In genomic region chr15:59492389-59493377, GRCh38 we compare ENCODE assay signal across 8 cellular contexts. TPM values are rescaled to one million over a fixed set of nuclear protein-coding genes. Genes with fewer than 3 reads are reported as not detected.
A peak's percentile ranks its signal among the peaks of the same experiment; 100 is the strongest.
DNase-seq lines count a peak whose midpoint lies in the region; ATAC-seq, FAIRE-seq and TF ChIP-seq lines count a peak whose summit lies in the region.

No MANE protein-coding gene starts in this region.

- WGBS in HepG2 (ENCODE audit: low lambda C conversion rate): 7% methylated on average over 11 of the region's 11 CpGs

- TF ChIP-seq EP300 in HepG2 (IDR thresholded peaks at IDR 0.05; ENCODE audit: low read depth in 2 of 2, low read length in 2 of 2): no peak
- TF ChIP-seq EP300 in HepG2 (CRISPR knock-in tag; IDR thresholded peaks at IDR 0.05; ENCODE audit: borderline replicate concordance): no peak

- CTCF ChIA-PET in AG04449 (lab: Yijun Ruan, JAX) (interaction anchor here (0.8 to 4.7 kb wide), 26 partner anchors 9 to 1264 kb away, joined by 3 to 32 read pairs (median 4); no protein-coding TSS in a partner anchor), HepG2 (lab: Yijun Ruan, JAX; ENCODE audit: low intra/inter-chr PET ratio, low total read pairs) (interaction anchor here (1.6 to 2.9 kb wide), 6 partner anchors 245 to 535 kb away, joined by 8 to 18 read pairs (median 12); no protein-coding TSS in a partner anchor)

- H2AFZ ChIP-seq in HepG2 (ENCODE audit: low read length): no peak overlapping the region

- no peaks in the 10 kb centered on the region; the same call in 1 of the 2 replicates for H3K9me3 ChIP-seq in HepG2 (ENCODE audit: low read length)

- DNase-seq in AG04449 (ENCODE audit: low read depth, low spot score) (peak; percentile 7), NCI-H345 (lab: John Stamatoyannopoulos, UW) (peak; percentile 51), choroid plexus epithelial cell (ENCODE audit: low read depth) (peak; percentile 80), HepG2 (ENCODE audit: low spot score) (peak; percentile 65)
- peak; percentile 24 for DNase-seq in activated CD4-positive, alpha-beta T cell treated with anti-CD3 and anti-CD28 coated beads for 1 hour
- DNase-seq in stimulated activated CD4-positive, alpha-beta T cell treated with anti-CD3 and anti-CD28 coated beads, Interleukin-4, amount 100 ng/mL, for 1 hour: peak; percentile 45

- no TSS peak for BruUV-seq in HepG2 (replicated peaks; lab: Mats Ljungman, UMichigan)

- TF ChIP-seq POLR2A in HepG2 (IDR thresholded peaks at IDR 0.05; ENCODE audit: insufficient read depth in 1 of 2, low read depth in 2 of 2, low read length in 2 of 2): no peak

- FAIRE-seq in HepG2 (lab: Jason Lieb, UNC): peak; percentile 90

- in situ Hi-C loops in HepG2 (cut with HindIII; ENCODE audit: extremely low pct_ligation_motif_present, low pct_unique_long_range_greater_than_20kb): loop anchor here (5.0 to 25.0 kb wide), 4 partner anchors 325 to 1255 kb away; partner anchors contain the start of gene RNF111

- H4K20me1 ChIP-seq in HepG2 (ENCODE audit: insufficient read depth, low read length): no peaks in the 10 kb centered on the region

- H3K4me2 ChIP-seq in HepG2 (ENCODE audit: low read depth, low read length): peak overlapping the region; percentile 51

- TF ChIP-seq CTCF in AG04449 (IDR thresholded peaks at IDR 0.05; ENCODE audit: insufficient read depth, low read length, missing control alignments) (peak; percentile 76), choroid plexus epithelial cell (conservative IDR thresholded peaks at IDR 0.05; ENCODE audit: low read depth, low read length) (peak; percentile 93), HepG2 (CRISPR knock-in tag; IDR thresholded peaks at IDR 0.05) (peak; percentile 93)

- no peak overlapping the region for H3K27ac ChIP-seq in HepG2 (ENCODE audit: extremely low read length, insufficient read depth, low read length)

- H3K4me1 ChIP-seq in HepG2 (ENCODE audit: insufficient read depth, low read length): peaks cover 12% of the 10 kb centered on the region; the same call in 1 of the 2 replicates

- TF ChIP-seq RAD21 in HepG2 (CRISPR knock-in tag; IDR thresholded peaks at IDR 0.05): peak; percentile 90

- H3K79me2 ChIP-seq in HepG2 (ENCODE audit: insufficient read depth, low read length): no peaks in the 10 kb centered on the region

- H3K9ac ChIP-seq in HepG2 (ENCODE audit: insufficient read depth, low read depth, low read length): no peak overlapping the region

- 0 out of 5 replicates have a peak, but pooled peaks cover 0 to 3% of the 10 kb centered on the region in 2 experiments for H3K27me3 ChIP-seq in HepG2 (ENCODE audit: control insufficient read depth in 1 of 2, insufficient read depth in 2 of 2, low read length in 2 of 2)

- no peak overlapping the region for H3K4me3 ChIP-seq in AG04449 (ENCODE audit: low read depth, low read length)
- H3K4me3 ChIP-seq in choroid plexus epithelial cell (ENCODE audit: low read depth, low read length): no peak overlapping the region
- H3K4me3 ChIP-seq in HepG2 (replicated peaks in 1 of 3; ENCODE audit: insufficient read depth in 1 of 3, low read depth in 2 of 3, low read length in 3 of 3): no peak overlapping the region; a peak in 1 of 6 replicates

- intact Hi-C loops in HepG2 (cut with micrococcal nuclease; ENCODE audit: unreplicated experiment): loop anchor here (1.0 to 5.0 kb wide), 5 partner anchors 120 to 535 kb away; partner anchors contain the start of gene MYO1E

- no peaks in the 10 kb centered on the region for H3K36me3 ChIP-seq in HepG2 (replicated peaks in 1 of 2; ENCODE audit: control insufficient read depth in 1 of 2, insufficient read depth in 2 of 2, low read length in 2 of 2)

- POLR2A ChIA-PET in AG04449 (lab: Yijun Ruan, JAX) (no interaction called here), HepG2 (lab: Yijun Ruan, JAX) (no interaction called here)

- ATAC-seq in GM21717 (IDR thresholded peaks at IDR 0.05; ENCODE audit: unreplicated experiment) (peak; percentile 50), HepG2 (peak; percentile 95), HG03342 (IDR thresholded peaks at IDR 0.05; ENCODE audit: unreplicated experiment) (no peak)

TF ChIP-seq in HepG2, 621 proteins besides CTCF, POLR2A, EP300 and RAD21 (continues in another document):
- no peak for TF ChIP-seq MAFK (conservative IDR thresholded peaks at IDR 0.05 in 1 of 2, IDR thresholded peaks at IDR 0.05 in 1 of 2; ENCODE audit: low read length in 2 of 2)
- TF ChIP-seq MIXL1 (CRISPR knock-in tag; IDR thresholded peaks at IDR 0.05): peak; percentile 64; the same call in 1 of the 2 replicates
- TF ChIP-seq ZFP82 (CRISPR knock-in tag; IDR thresholded peaks at IDR 0.05; ENCODE audit: borderline replicate concordance): no peak
- TF ChIP-seq HOXA5 (CRISPR knock-in tag; IDR thresholded peaks at IDR 0.05): 0 out of 2 replicates have a peak, but pooled peaks have one; percentile 37
- TF ChIP-seq ZNF772 (CRISPR knock-in tag; IDR thresholded peaks at IDR 0.05): no peak
- TF ChIP-seq ISL2 (CRISPR knock-in tag; IDR thresholded peaks at IDR 0.05): 0 out of 2 replicates have a peak, but pooled peaks have one; percentile 25
- no peak for TF ChIP-seq ZNF431 (CRISPR knock-in tag; IDR thresholded peaks at IDR 0.05; ENCODE audit: borderline replicate concordance, low read depth)
- TF ChIP-seq HIVEP1 (CRISPR knock-in tag; IDR thresholded peaks at IDR 0.05): no peak
- no peak for TF ChIP-seq PBX3 (CRISPR knock-in tag; IDR thresholded peaks at IDR 0.05; ENCODE audit: borderline replicate concordance)
- TF ChIP-seq THAP7 (CRISPR knock-in tag; IDR thresholded peaks at IDR 0.05): no peak
- TF ChIP-seq ERF (CRISPR knock-in tag; IDR thresholded peaks at IDR 0.05): peak; percentile 55; the same call in 1 of the 2 replicates
- no peak for TF ChIP-seq MXD4 (CRISPR knock-in tag; IDR thresholded peaks at IDR 0.05)
- 0 out of 2 replicates have a peak, but pooled peaks have one; percentile 39 for TF ChIP-seq THAP11 (CRISPR knock-in tag; IDR thresholded peaks at IDR 0.05)
- no peak for TF ChIP-seq GRHL1 (CRISPR knock-in tag; conservative IDR thresholded peaks at IDR 0.05)

RNA-seq across cellular contexts. Expression of gene FAM81A, which starts 54.7 kb away (rescaled TPM):
- total RNA-seq in HepG2 (2016; rRNA removed; fragmentation: Illumina TruSeq; extraction: Trizol): 0.09 and 0.18 TPM in 2 replicates
- 0.09 and 0.81 TPM in 2 replicates for total RNA-seq in HepG2 (2016; cell fraction: cytosol; rRNA removed; fragmentation: Illumina TruSeq; extraction: Trizol; ENCODE audit: low read depth)
- 0.15 TPM in 1 of 2 replicates, not detected in the other for total RNA-seq in HepG2 (2016; cell fraction: insoluble cytoplasmic fraction; rRNA removed; fragmentation: Illumina TruSeq; extraction: Trizol)
- 0.43 and 1.5 TPM in 2 replicates for total RNA-seq in HepG2 (2016; cell fraction: membrane; rRNA removed; fragmentation: Illumina TruSeq; extraction: Trizol)
- not detected in 2 replicates for total RNA-seq in HepG2 (2016; cell fraction: nucleus; rRNA removed; fragmentation: Illumina TruSeq; extraction: Trizol)
- polyA plus RNA-seq in HepG2 (2011; rRNA removed): 0.17 TPM in 1 of 2 replicates, not detected in the other
- 0.29 TPM in 1 of 2 replicates, not detected in the other for polyA plus RNA-seq in HepG2 (2011; cell fraction: cytosol; rRNA removed)
- polyA plus RNA-seq in HepG2 (2011; cell fraction: nucleus; rRNA removed): not detected in 2 replicates
- polyA plus RNA-seq in HepG2 (2012): not detected in 2 replicates
- polyA plus RNA-seq in HepG2 (2016; cell fraction: cytosol; fragmentation: Illumina TruSeq; extraction: Trizol; ENCODE audit: low read depth): 0.92 and 1.0 TPM in 2 replicates
- polyA plus RNA-seq in HepG2 (2016; cell fraction: insoluble cytoplasmic fraction; fragmentation: Illumina TruSeq; extraction: Trizol; ENCODE audit: low read depth): 0.07 and 0.13 TPM in 2 replicates
- 0.89 and 1.2 TPM in 2 replicates for polyA plus RNA-seq in HepG2 (2016; cell fraction: membrane; fragmentation: Illumina TruSeq; extraction: Trizol; ENCODE audit: low read depth)
- polyA plus RNA-seq in HepG2 (2016; cell fraction: nucleus; fragmentation: Illumina TruSeq; extraction: Trizol; ENCODE audit: insufficient read depth, low read depth): 1.2 TPM in 1 of 2 replicates, not detected in the other
- 8.9 TPM in 1 of 2 replicates, not detected in the other for polyA minus RNA-seq in HepG2 (2011; rRNA and poly(A)+ RNA removed; ENCODE audit: low replicate concordance)
- not detected in 2 replicates for polyA minus RNA-seq in HepG2 (2011; cell fraction: cytosol; rRNA and poly(A)+ RNA removed)
- polyA minus RNA-seq in HepG2 (2011; cell fraction: nucleus; rRNA and poly(A)+ RNA removed): not detected in 2 replicates

Comparison
In these comparisons a context has a peak if more than half of its experiments do, and no peak if none do; other contexts are left out.
1. DNase-seq: peak in every context shown above with its lines; median percentile 80 in choroid plexus epithelial cell; 65 in HepG2; 51 in NCI-H345; 45 in stimulated activated CD4-positive, alpha-beta T cell treated with anti-CD3 and anti-CD28 coated beads, Interleukin-4, amount 100 ng/mL, for 1 hour; 24 in activated CD4-positive, alpha-beta T cell treated with anti-CD3 and anti-CD28 coated beads for 1 hour; 7 in AG04449.